9 cellular contexts compared by ENCODE assay signal in genomic region chr9:136881691-136882108, GRCh38. TPM values are rescaled to one million over a fixed set of nuclear protein-coding genes. Genes with fewer than 3 reads are reported as not detected.
DNase-seq lines count a peak whose midpoint lies in the region; ATAC-seq, FAIRE-seq and TF ChIP-seq lines count a peak whose summit lies in the region.
"Had no signal": no experiment of that assay in that cellular context is flagged by ENCODE, and none has a peak within 500 bp of the region (broad histone marks: within the 10 kb centered on the region; RNA-seq: fewer than 3 reads in every experiment).

No MANE protein-coding gene starts in this region.

- peak overlapping the region; percentile 60 for H3K27ac ChIP-seq in HepG2 (ENCODE audit: extremely low read length, insufficient read depth, low read length)
- H3K27ac ChIP-seq in stomach: peak overlapping the region; percentile 35 to 74 (median 66)

- WGBS in HepG2 (ENCODE audit: low lambda C conversion rate): 0% methylated on average over 4 of the region's 9 CpGs
- WGBS in stomach, 5 donors: 6 to 26% (median 9%) methylated on average over 4 to 9 of the region's 9 CpGs

- H3K79me2 ChIP-seq in HepG2 (ENCODE audit: insufficient read depth, low read length): peaks cover 4% of the 10 kb centered on the region

- intact Hi-C loops in HepG2 (cut with micrococcal nuclease; ENCODE audit: unreplicated experiment): loop anchor here (5.0 to 10.0 kb wide), 2 partner anchors 34 to 97 kb away; partner anchors contain the start of gene PHPT1
- intact Hi-C loops in stomach (cut with DNase I; ENCODE audit: low total_unique reads): no loop called here

- POLR2A ChIA-PET in HepG2 (lab: Yijun Ruan, JAX): interaction anchor here (0.9 to 7.1 kb wide), 13 partner anchors 12 to 205 kb away, joined by 3 to 45 read pairs (median 7); partner anchors contain the start of genes AJM1, C8G, EDF1 and FBXW5

- no peak overlapping the region for H3K4me3 Mint-ChIP-seq in nephron progenitor cell
- H3K4me3 Mint-ChIP-seq in progenitor cell of endocrine pancreas (ENCODE audit: low read depth): no peak overlapping the region

- peak overlapping the region; percentile 98 for H3K4me2 ChIP-seq in HepG2 (ENCODE audit: low read depth, low read length)

- TF ChIP-seq CTCF in HepG2 (CRISPR knock-in tag; IDR thresholded peaks at IDR 0.05) (no peak), stomach (IDR thresholded peaks at IDR 0.05) (no peak), nephron progenitor cell (IDR thresholded peaks at IDR 0.05) (no peak), progenitor cell of endocrine pancreas (IDR thresholded peaks at IDR 0.05; ENCODE audit: unreplicated experiment) (no peak)

- CTCF ChIA-PET in HepG2 (lab: Yijun Ruan, JAX; ENCODE audit: low intra/inter-chr PET ratio, low total read pairs): no interaction called here

- H3K36me3 ChIP-seq in HepG2 (replicated peaks in 1 of 2; ENCODE audit: control insufficient read depth in 1 of 2, insufficient read depth in 2 of 2, low read length in 2 of 2) (no peaks in the 10 kb centered on the region), stomach (no peaks in the 10 kb centered on the region)

- H3K36me3 Mint-ChIP-seq in nephron progenitor cell (ENCODE audit: low read depth) (no peaks in the 10 kb centered on the region), progenitor cell of endocrine pancreas (ENCODE audit: insufficient read depth) (no peaks in the 10 kb centered on the region)

- H3K9me3 ChIP-seq in HepG2 (ENCODE audit: low read length): no peaks in the 10 kb centered on the region
- no peaks in the 10 kb centered on the region for H3K9me3 ChIP-seq in stomach

- H2AFZ ChIP-seq in HepG2 (ENCODE audit: low read length): no peak overlapping the region

- no peak for TF ChIP-seq POLR2A in HepG2 (IDR thresholded peaks at IDR 0.05; ENCODE audit: insufficient read depth in 1 of 2, low read depth in 2 of 2, low read length in 2 of 2)
- TF ChIP-seq POLR2A in stomach (IDR thresholded peaks at IDR 0.05): no peak

- no peak for TF ChIP-seq EP300 in HepG2 (IDR thresholded peaks at IDR 0.05; ENCODE audit: low read depth in 2 of 2, low read length in 2 of 2)
- TF ChIP-seq EP300 in HepG2 (CRISPR knock-in tag; IDR thresholded peaks at IDR 0.05; ENCODE audit: borderline replicate concordance): no peak
- no peak for TF ChIP-seq EP300 in stomach (IDR thresholded peaks at IDR 0.05)

- peaks cover 0 to 2% of the 10 kb centered on the region in 2 experiments; a peak in 3 of 5 replicates for H3K27me3 ChIP-seq in HepG2 (ENCODE audit: control insufficient read depth in 1 of 2, insufficient read depth in 2 of 2, low read length in 2 of 2)
- no peaks in the 10 kb centered on the region for H3K27me3 ChIP-seq in stomach

- in situ Hi-C loops in HepG2 (cut with HindIII; ENCODE audit: extremely low pct_ligation_motif_present, low pct_unique_long_range_greater_than_20kb): no loop called here

- H3K27ac Mint-ChIP-seq in nephron progenitor cell (no peak overlapping the region), progenitor cell of endocrine pancreas (no peak overlapping the region)

- H3K9ac ChIP-seq in HepG2 (ENCODE audit: insufficient read depth, low read depth, low read length): peak overlapping the region; percentile 63

- H3K4me3 ChIP-seq in HepG2 (replicated peaks in 1 of 3; ENCODE audit: insufficient read depth in 1 of 3, low read depth in 2 of 3, low read length in 3 of 3): peak overlapping the region; percentile 56 to 82 (median 60)
- H3K4me3 ChIP-seq in stomach: peak overlapping the region in 3 of 4 donors; percentile 22 to 35 (median 28)

- DNase-seq in COLO829 (ENCODE audit: low spot score) (peak; percentile 44), activated T-cell treated with anti-CD3 and anti-CD28 coated beads for 48 hours (ENCODE audit: low read depth) (peak; percentile 63), HepG2 (ENCODE audit: low spot score) (peak; percentile 52), stomach (peak; percentile 61), nephron progenitor cell (no peak), progenitor cell of endocrine pancreas (ENCODE audit: low spot score, unreplicated experiment) (no peak)

- H3K4me1 ChIP-seq in HepG2 (ENCODE audit: insufficient read depth, low read length) (peaks cover 58% of the 10 kb centered on the region), stomach (peaks cover 21 to 40% (median 26%) of the 10 kb centered on the region in 4 donors)

- peaks cover 14% of the 10 kb centered on the region for H3K27me3 Mint-ChIP-seq in nephron progenitor cell (ENCODE audit: low read depth, poor library complexity)
- H3K27me3 Mint-ChIP-seq in progenitor cell of endocrine pancreas: peaks cover 5% of the 10 kb centered on the region

- FAIRE-seq in HepG2 (lab: Jason Lieb, UNC): no peak
- FAIRE-seq: colon had no signal

- H4K20me1 ChIP-seq in HepG2 (ENCODE audit: insufficient read depth, low read length): no peaks in the 10 kb centered on the region

- H3K9me3 Mint-ChIP-seq in nephron progenitor cell (no peaks in the 10 kb centered on the region), progenitor cell of endocrine pancreas (ENCODE audit: low read depth) (no peaks in the 10 kb centered on the region)

- ATAC-seq in HG03439 (IDR thresholded peaks at IDR 0.05; ENCODE audit: unreplicated experiment) (peak; percentile 29), HepG2 (peak; percentile 58), GM21390 (IDR thresholded peaks at IDR 0.05; ENCODE audit: unreplicated experiment) (no peak)

- TF ChIP-seq RAD21 in HepG2 (CRISPR knock-in tag; IDR thresholded peaks at IDR 0.05): no peak

- H3K4me1 Mint-ChIP-seq in nephron progenitor cell (no peaks in the 10 kb centered on the region), progenitor cell of endocrine pancreas (ENCODE audit: low read depth) (no peaks in the 10 kb centered on the region)

- BruUV-seq in HepG2 (replicated peaks; lab: Mats Ljungman, UMichigan): no TSS peak

RNA-seq across cellular contexts. Expression of gene TRAF2, which starts 4.6 kb away (rescaled TPM):
- total RNA-seq in HepG2 (2016; rRNA removed; fragmentation: Illumina TruSeq; extraction: Trizol) (13.4 and 13.6 TPM in 2 replicates), stomach (100 to 1,000 TPM in 1 of 5 donors, 10 to 100 TPM in 2, 1 to 10 TPM in 2; 5.5 to 248 (median 12.8) TPM), progenitor cell of endocrine pancreas (23.4 and 23.8 TPM in 2 replicates)
- 2.6 and 2.9 TPM in 2 replicates for total RNA-seq in HepG2 (2016; cell fraction: cytosol; rRNA removed; fragmentation: Illumina TruSeq; extraction: Trizol; ENCODE audit: low read depth)
- 12.1 and 13.9 TPM in 2 replicates for total RNA-seq in HepG2 (2016; cell fraction: insoluble cytoplasmic fraction; rRNA removed; fragmentation: Illumina TruSeq; extraction: Trizol)
- total RNA-seq in HepG2 (2016; cell fraction: membrane; rRNA removed; fragmentation: Illumina TruSeq; extraction: Trizol): 4.8 and 6.0 TPM in 2 replicates
- total RNA-seq in HepG2 (2016; cell fraction: nucleus; rRNA removed; fragmentation: Illumina TruSeq; extraction: Trizol): 10.7 and 13.3 TPM in 2 replicates
- polyA plus RNA-seq in HepG2 (2011; rRNA removed) (12.4 and 15.5 TPM in 2 replicates), stomach (10 to 100 TPM; 10.0 to 12.1 (median 11.3) TPM)
- polyA plus RNA-seq in HepG2 (2011; cell fraction: cytosol; rRNA removed): 8.6 and 12.5 TPM in 2 replicates
- 30.8 and 35.5 TPM in 2 replicates for polyA plus RNA-seq in HepG2 (2011; cell fraction: nucleus; rRNA removed)
- polyA plus RNA-seq in HepG2 (2012): 7.0 and 8.7 TPM in 2 replicates
- polyA plus RNA-seq in HepG2 (2016; cell fraction: cytosol; fragmentation: Illumina TruSeq; extraction: Trizol; ENCODE audit: low read depth): 1.7 and 2.3 TPM in 2 replicates
- polyA plus RNA-seq in HepG2 (2016; cell fraction: insoluble cytoplasmic fraction; fragmentation: Illumina TruSeq; extraction: Trizol; ENCODE audit: low read depth): 11.2 and 13.9 TPM in 2 replicates
- polyA plus RNA-seq in HepG2 (2016; cell fraction: membrane; fragmentation: Illumina TruSeq; extraction: Trizol; ENCODE audit: low read depth): 3.5 and 4.0 TPM in 2 replicates
- 24.7 and 26.6 TPM in 2 replicates for polyA plus RNA-seq in HepG2 (2016; cell fraction: nucleus; fragmentation: Illumina TruSeq; extraction: Trizol; ENCODE audit: insufficient read depth, low read depth)
- 25.6 and 44.8 TPM in 2 replicates for polyA minus RNA-seq in HepG2 (2011; rRNA and poly(A)+ RNA removed; ENCODE audit: low replicate concordance)
- polyA minus RNA-seq in HepG2 (2011; cell fraction: cytosol; rRNA and poly(A)+ RNA removed): 10.1 and 12.2 TPM in 2 replicates
- polyA minus RNA-seq in HepG2 (2011; cell fraction: nucleus; rRNA and poly(A)+ RNA removed): 13.0 and 15.2 TPM in 2 replicates

RNA-seq across cellular contexts. Expression of gene EDF1, which starts 15.6 kb away (rescaled TPM):
- total RNA-seq in HepG2 (2016; rRNA removed; fragmentation: Illumina TruSeq; extraction: Trizol) (379 and 474 TPM in 2 replicates), stomach (100 to 1,000 TPM; 132 to 229 (median 208) TPM), progenitor cell of endocrine pancreas (297 and 310 TPM in 2 replicates)
- 152 and 180 TPM in 2 replicates for total RNA-seq in HepG2 (2016; cell fraction: cytosol; rRNA removed; fragmentation: Illumina TruSeq; extraction: Trizol; ENCODE audit: low read depth)
- total RNA-seq in HepG2 (2016; cell fraction: insoluble cytoplasmic fraction; rRNA removed; fragmentation: Illumina TruSeq; extraction: Trizol): 390 and 529 TPM in 2 replicates
- 186 and 193 TPM in 2 replicates for total RNA-seq in HepG2 (2016; cell fraction: membrane; rRNA removed; fragmentation: Illumina TruSeq; extraction: Trizol)
- total RNA-seq in HepG2 (2016; cell fraction: nucleus; rRNA removed; fragmentation: Illumina TruSeq; extraction: Trizol): 157 and 160 TPM in 2 replicates
- polyA plus RNA-seq in HepG2 (2011; rRNA removed) (235 and 269 TPM in 2 replicates), stomach (100 to 1,000 TPM; 572 to 798 (median 789) TPM)
- polyA plus RNA-seq in HepG2 (2011; cell fraction: cytosol; rRNA removed): 392 and 430 TPM in 2 replicates
- 129 and 177 TPM in 2 replicates for polyA plus RNA-seq in HepG2 (2011; cell fraction: nucleus; rRNA removed)
- polyA plus RNA-seq in HepG2 (2012): 257 and 326 TPM in 2 replicates
- polyA plus RNA-seq in HepG2 (2016; cell fraction: cytosol; fragmentation: Illumina TruSeq; extraction: Trizol; ENCODE audit: low read depth): 191 and 202 TPM in 2 replicates
- polyA plus RNA-seq in HepG2 (2016; cell fraction: insoluble cytoplasmic fraction; fragmentation: Illumina TruSeq; extraction: Trizol; ENCODE audit: low read depth): 553 and 620 TPM in 2 replicates
- 198 and 200 TPM in 2 replicates for polyA plus RNA-seq in HepG2 (2016; cell fraction: membrane; fragmentation: Illumina TruSeq; extraction: Trizol; ENCODE audit: low read depth)
- polyA plus RNA-seq in HepG2 (2016; cell fraction: nucleus; fragmentation: Illumina TruSeq; extraction: Trizol; ENCODE audit: insufficient read depth, low read depth): 307 and 322 TPM in 2 replicates
- polyA minus RNA-seq in HepG2 (2011; rRNA and poly(A)+ RNA removed; ENCODE audit: low replicate concordance): 34.3 and 99.7 TPM in 2 replicates
- 87.8 and 91.0 TPM in 2 replicates for polyA minus RNA-seq in HepG2 (2011; cell fraction: cytosol; rRNA and poly(A)+ RNA removed)
- polyA minus RNA-seq in HepG2 (2011; cell fraction: nucleus; rRNA and poly(A)+ RNA removed): 84.2 and 94.6 TPM in 2 replicates

RNA-seq across cellular contexts. Expression of gene MAMDC4, which starts 29.6 kb away (rescaled TPM):
- total RNA-seq in HepG2 (2016; rRNA removed; fragmentation: Illumina TruSeq; extraction: Trizol) (1.2 and 6.0 TPM in 2 replicates), stomach (100 to 1,000 TPM in 1 of 5 donors, 1 to 10 TPM in 4; 1.8 to 317 (median 5.8) TPM), progenitor cell of endocrine pancreas (36.7 and 40.0 TPM in 2 replicates)
- total RNA-seq in HepG2 (2016; cell fraction: cytosol; rRNA removed; fragmentation: Illumina TruSeq; extraction: Trizol; ENCODE audit: low read depth): 1.7 and 2.2 TPM in 2 replicates
- total RNA-seq in HepG2 (2016; cell fraction: insoluble cytoplasmic fraction; rRNA removed; fragmentation: Illumina TruSeq; extraction: Trizol): 1.0 and 7.5 TPM in 2 replicates
- total RNA-seq in HepG2 (2016; cell fraction: membrane; rRNA removed; fragmentation: Illumina TruSeq; extraction: Trizol): 0.83 and 1.1 TPM in 2 replicates
- total RNA-seq in HepG2 (2016; cell fraction: nucleus; rRNA removed; fragmentation: Illumina TruSeq; extraction: Trizol): 7.7 and 10.7 TPM in 2 replicates
- polyA plus RNA-seq in HepG2 (2011; rRNA removed) (6.8 and 7.9 TPM in 2 replicates), stomach (10 to 100 TPM in 1 of 3 donors, 1 to 10 TPM in 2; 1.1 to 11.2 (median 3.1) TPM)
- 1.2 and 2.6 TPM in 2 replicates for polyA plus RNA-seq in HepG2 (2011; cell fraction: cytosol; rRNA removed)
- 170 and 232 TPM in 2 replicates for polyA plus RNA-seq in HepG2 (2011; cell fraction: nucleus; rRNA removed)
- 6.5 and 6.7 TPM in 2 replicates for polyA plus RNA-seq in HepG2 (2012)
- polyA plus RNA-seq in HepG2 (2016; cell fraction: cytosol; fragmentation: Illumina TruSeq; extraction: Trizol; ENCODE audit: low read depth): 0.48 and 0.49 TPM in 2 replicates
- polyA plus RNA-seq in HepG2 (2016; cell fraction: insoluble cytoplasmic fraction; fragmentation: Illumina TruSeq; extraction: Trizol; ENCODE audit: low read depth): 1.2 and 1.3 TPM in 2 replicates
- polyA plus RNA-seq in HepG2 (2016; cell fraction: membrane; fragmentation: Illumina TruSeq; extraction: Trizol; ENCODE audit: low read depth): 0.57 and 0.68 TPM in 2 replicates
- polyA plus RNA-seq in HepG2 (2016; cell fraction: nucleus; fragmentation: Illumina TruSeq; extraction: Trizol; ENCODE audit: insufficient read depth, low read depth): 32.1 and 33.9 TPM in 2 replicates
- 0.96 and 2.4 TPM in 2 replicates for polyA minus RNA-seq in HepG2 (2011; rRNA and poly(A)+ RNA removed; ENCODE audit: low replicate concordance)
- polyA minus RNA-seq in HepG2 (2011; cell fraction: cytosol; rRNA and poly(A)+ RNA removed): 0.69 and 1.2 TPM in 2 replicates
- polyA minus RNA-seq in HepG2 (2011; cell fraction: nucleus; rRNA and poly(A)+ RNA removed): 8.8 and 10.9 TPM in 2 replicates

RNA-seq across cellular contexts. Expression of gene PHPT1, which starts 32.5 kb away (rescaled TPM):
- 155 and 192 TPM in 2 replicates for total RNA-seq in HepG2 (2016; rRNA removed; fragmentation: Illumina TruSeq; extraction: Trizol)
- total RNA-seq in HepG2 (2016; cell fraction: cytosol; rRNA removed; fragmentation: Illumina TruSeq; extraction: Trizol; ENCODE audit: low read depth): 102 and 115 TPM in 2 replicates
- 166 and 201 TPM in 2 replicates for total RNA-seq in HepG2 (2016; cell fraction: insoluble cytoplasmic fraction; rRNA removed; fragmentation: Illumina TruSeq; extraction: Trizol)
- 119 and 147 TPM in 2 replicates for total RNA-seq in HepG2 (2016; cell fraction: membrane; rRNA removed; fragmentation: Illumina TruSeq; extraction: Trizol)
- total RNA-seq in HepG2 (2016; cell fraction: nucleus; rRNA removed; fragmentation: Illumina TruSeq; extraction: Trizol): 76.8 and 86.8 TPM in 2 replicates
- 184 and 189 TPM in 2 replicates for polyA plus RNA-seq in HepG2 (2011; rRNA removed)
- 184 and 289 TPM in 2 replicates for polyA plus RNA-seq in HepG2 (2011; cell fraction: cytosol; rRNA removed)
- polyA plus RNA-seq in HepG2 (2011; cell fraction: nucleus; rRNA removed): 352 and 483 TPM in 2 replicates
- 109 and 121 TPM in 2 replicates for polyA plus RNA-seq in HepG2 (2012)
- 97.4 and 122 TPM in 2 replicates for polyA plus RNA-seq in HepG2 (2016; cell fraction: cytosol; fragmentation: Illumina TruSeq; extraction: Trizol; ENCODE audit: low read depth)
- 136 and 146 TPM in 2 replicates for polyA plus RNA-seq in HepG2 (2016; cell fraction: insoluble cytoplasmic fraction; fragmentation: Illumina TruSeq; extraction: Trizol; ENCODE audit: low read depth)
- polyA plus RNA-seq in HepG2 (2016; cell fraction: membrane; fragmentation: Illumina TruSeq; extraction: Trizol; ENCODE audit: low read depth): 95.2 and 109 TPM in 2 replicates
- 167 and 176 TPM in 2 replicates for polyA plus RNA-seq in HepG2 (2016; cell fraction: nucleus; fragmentation: Illumina TruSeq; extraction: Trizol; ENCODE audit: insufficient read depth, low read depth)
- polyA minus RNA-seq in HepG2 (2011; rRNA and poly(A)+ RNA removed; ENCODE audit: low replicate concordance): 32.0 and 34.3 TPM in 2 replicates
- polyA minus RNA-seq in HepG2 (2011; cell fraction: cytosol; rRNA and poly(A)+ RNA removed): 21.5 and 26.7 TPM in 2 replicates
- polyA minus RNA-seq in HepG2 (2011; cell fraction: nucleus; rRNA and poly(A)+ RNA removed): 33.4 and 39.9 TPM in 2 replicates
- total RNA-seq in stomach: 10 to 100 TPM; 31.5 to 45.5 (median 38.8) TPM
- 100 to 1,000 TPM; 151 to 168 (median 156) TPM for polyA plus RNA-seq in stomach
- 168 and 169 TPM in 2 replicates for total RNA-seq in progenitor cell of endocrine pancreas

RNA-seq across cellular contexts. Expression of gene AJM1, which starts 39.4 kb away (rescaled TPM):
- total RNA-seq in HepG2 (2016; rRNA removed; fragmentation: Illumina TruSeq; extraction: Trizol) (0.48 and 1.1 TPM in 2 replicates), stomach (10 to 100 TPM in 2 of 5 donors, 1 to 10 TPM in 3; 1.4 to 37.4 (median 9.3) TPM), progenitor cell of endocrine pancreas (5.1 and 5.8 TPM in 2 replicates)
- total RNA-seq in HepG2 (2016; cell fraction: cytosol; rRNA removed; fragmentation: Illumina TruSeq; extraction: Trizol; ENCODE audit: low read depth): 0.61 and 0.71 TPM in 2 replicates
- total RNA-seq in HepG2 (2016; cell fraction: insoluble cytoplasmic fraction; rRNA removed; fragmentation: Illumina TruSeq; extraction: Trizol): 0.30 and 1.00 TPM in 2 replicates
- 0.59 and 0.90 TPM in 2 replicates for total RNA-seq in HepG2 (2016; cell fraction: membrane; rRNA removed; fragmentation: Illumina TruSeq; extraction: Trizol)
- total RNA-seq in HepG2 (2016; cell fraction: nucleus; rRNA removed; fragmentation: Illumina TruSeq; extraction: Trizol): 1.0 TPM in 2 replicates
- polyA plus RNA-seq in HepG2 (2011; rRNA removed) (1.2 and 1.4 TPM in 2 replicates), stomach (1 to 10 TPM in 2 of 3 donors, under 1 TPM in 1; 0.46 to 3.3 (median 1.5) TPM)
- polyA plus RNA-seq in HepG2 (2011; cell fraction: cytosol; rRNA removed): 0.45 and 0.97 TPM in 2 replicates
- polyA plus RNA-seq in HepG2 (2011; cell fraction: nucleus; rRNA removed): 22.1 and 27.9 TPM in 2 replicates
- polyA plus RNA-seq in HepG2 (2012): 2.2 TPM in 2 replicates
- polyA plus RNA-seq in HepG2 (2016; cell fraction: cytosol; fragmentation: Illumina TruSeq; extraction: Trizol; ENCODE audit: low read depth): 0.40 and 0.78 TPM in 2 replicates
- polyA plus RNA-seq in HepG2 (2016; cell fraction: insoluble cytoplasmic fraction; fragmentation: Illumina TruSeq; extraction: Trizol; ENCODE audit: low read depth): 0.61 and 0.74 TPM in 2 replicates
- 0.52 and 0.76 TPM in 2 replicates for polyA plus RNA-seq in HepG2 (2016; cell fraction: membrane; fragmentation: Illumina TruSeq; extraction: Trizol; ENCODE audit: low read depth)
- polyA plus RNA-seq in HepG2 (2016; cell fraction: nucleus; fragmentation: Illumina TruSeq; extraction: Trizol; ENCODE audit: insufficient read depth, low read depth): 4.1 and 4.6 TPM in 2 replicates
- polyA minus RNA-seq in HepG2 (2011; rRNA and poly(A)+ RNA removed; ENCODE audit: low replicate concordance): 0.77 and 1.1 TPM in 2 replicates
- polyA minus RNA-seq in HepG2 (2011; cell fraction: cytosol; rRNA and poly(A)+ RNA removed): 1.5 and 1.8 TPM in 2 replicates
- polyA minus RNA-seq in HepG2 (2011; cell fraction: nucleus; rRNA and poly(A)+ RNA removed): 3.0 and 3.3 TPM in 2 replicates

Comparison
In these comparisons a context has a peak if more than half of its experiments do, and no peak if none do; other contexts are left out.
1. DNase-seq: peak in COLO829 (single experiment), activated T-cell treated with anti-CD3 and anti-CD28 coated beads for 48 hours (single experiment), HepG2 (single experiment) and stomach (single experiment); none in nephron progenitor cell (single experiment) and progenitor cell of endocrine pancreas (single experiment).